Comparison of ENCODE assay signal across 20 cellular contexts in genomic region chr7:98213296-98213873, GRCh38. TPM values are rescaled to one million over a fixed set of nuclear protein-coding genes. Genes with fewer than 3 reads are reported as not detected.
DNase-seq lines count a peak whose midpoint lies in the region; ATAC-seq and TF ChIP-seq lines count a peak whose summit lies in the region.
"Had no signal": no experiment of that assay in that cellular context is flagged by ENCODE, and none has a peak within 500 bp of the region (broad histone marks: within the 10 kb centered on the region; RNA-seq: fewer than 3 reads in every experiment).

No MANE protein-coding gene starts in this region.

- DNase-seq in GM12864 (ENCODE audit: low read depth) (no peak), right lobe of liver (peak; percentile 16 to 28 (median 22)), stomach (no peak), DMS153 treated with DMSO at 0.1 percent for 48 hours (lab: John Stamatoyannopoulos, UW; ENCODE audit: unreplicated experiment) (no peak), Kasumi-1 (lab: John Stamatoyannopoulos, UW) (no peak)
- DNase-seq: activated CD4-positive, alpha-beta T cell treated with anti-CD3 and anti-CD28 coated beads for 4 hours; activated CD8-positive, alpha-beta memory T cell treated with anti-CD3 and anti-CD28 coated beads, Interleukin-2, amount 10 ng/mL, durations not matched to agents 7 days and 5 days; activated naive CD8-positive, alpha-beta T cell treated with anti-CD3 and anti-CD28 coated beads, Interleukin-2, amount 50 U/mL, for 24 hours; HFFc6; MG63; NCI-H1436 treated with DMSO at 0.1 percent for 48 hours; NCI-H69; occipital lobe; stimulated activated CD4-positive, alpha-beta T cell treated with anti-CD3 and anti-CD28 coated beads, Interleukin-15, amount 100 ng/mL, for 24 hours had no signal

- no peak for TF ChIP-seq CTCF in GM12864 (IDR thresholded peaks at IDR 0.05; ENCODE audit: low read depth, low read length, missing control alignments)
- TF ChIP-seq CTCF in right lobe of liver (IDR thresholded peaks at IDR 0.05), result no peak
- TF ChIP-seq CTCF in stomach (IDR thresholded peaks at IDR 0.05), result no peak

- H3K4me3 ChIP-seq in GM12864 (ENCODE audit: low read depth, low read length), result peak overlapping the region; percentile 6
- no peak overlapping the region for H3K4me3 ChIP-seq in right lobe of liver
- peak overlapping the region; percentile 47 to 55 (median 50) for H3K4me3 ChIP-seq in stomach
- H3K4me3 ChIP-seq: coronary artery, heart left ventricle, MG63, right atrium auricular region had no signal

- H3K27ac ChIP-seq in right lobe of liver (no peak overlapping the region), stomach (peak overlapping the region; percentile 8 to 78 (median 55))
- H3K27ac ChIP-seq: coronary artery, heart left ventricle, right atrium auricular region had no signal

- no CpG with 5 or more reads among the region's 8 CpGs for WGBS in right lobe of liver (ENCODE audit: insufficient coverage, low coverage, low lambda C conversion rate, missing lambda C conversion rate)
- 38 to 66% (median 53%) methylated on average over 7 to 8 of the region's 8 CpGs for WGBS in stomach, 5 donors

- H3K27me3 ChIP-seq in right lobe of liver (no peaks in the 10 kb centered on the region), stomach (peaks cover 0 to 22% (median 7%) of the 10 kb centered on the region in 3 donors)
- H3K27me3 ChIP-seq: MG63, right atrium auricular region had no signal

- H3K4me1 ChIP-seq in right lobe of liver, result no peaks in the 10 kb centered on the region
- peaks cover 17 to 58% (median 42%) of the 10 kb centered on the region in 4 donors for H3K4me1 ChIP-seq in stomach

- H3K36me3 ChIP-seq in right lobe of liver (no peaks in the 10 kb centered on the region), stomach (peaks cover 12 to 30% (median 27%) of the 10 kb centered on the region in 4 donors)
- H3K36me3 ChIP-seq: MG63, right atrium auricular region had no signal

- no peaks in the 10 kb centered on the region for H3K9me3 ChIP-seq in right lobe of liver
- no peaks in the 10 kb centered on the region for H3K9me3 ChIP-seq in stomach
- H3K9me3 ChIP-seq: heart left ventricle, MG63, right atrium auricular region had no signal

- TF ChIP-seq POLR2A in right lobe of liver (IDR thresholded peaks at IDR 0.05), result no peak
- TF ChIP-seq POLR2A in stomach (IDR thresholded peaks at IDR 0.05), result no peak

- peak; percentile 5; the same call in 1 of the 3 replicates for ATAC-seq in SK-N-SH treated with all-trans-retinoic acid at 6 μM for 48 hours
- no peak for ATAC-seq in right lobe of liver
- ATAC-seq in GM21423 (IDR thresholded peaks at IDR 0.05; ENCODE audit: unreplicated experiment), result no peak
- ATAC-seq: activated CD8-positive, alpha-beta memory T cell treated with anti-CD3 and anti-CD28 coated beads, Interleukin-2, amount 10 ng/mL, durations not matched to agents 7 days and 5 days; activated naive CD8-positive, alpha-beta T cell treated with anti-CD3 and anti-CD28 coated beads, Interleukin-2, amount 50 U/mL, for 24 hours had no signal

- TF ChIP-seq EP300 in stomach (IDR thresholded peaks at IDR 0.05), result no peak

- intact Hi-C loops in right lobe of liver (cut with DNase I), result no loop called here
- intact Hi-C loops in stomach (cut with DNase I; ENCODE audit: low total_unique reads), result no loop called here

TF ChIP-seq in SK-N-SH treated with all-trans-retinoic acid at 6 μM for 48 hours, 23 proteins besides CTCF, POLR2A, EP300 and RAD21:
- TF ChIP-seq PATZ1 (CRISPR knock-in tag; IDR thresholded peaks at IDR 0.05; ENCODE audit: borderline replicate concordance) (no peak), BACH2 (CRISPR knock-in tag; IDR thresholded peaks at IDR 0.05; ENCODE audit: borderline replicate concordance) (no peak), CSDC2 (CRISPR knock-in tag; IDR thresholded peaks at IDR 0.05) (no peak), ZFP3 (CRISPR knock-in tag; IDR thresholded peaks at IDR 0.05) (no peak), TOX (CRISPR knock-in tag; IDR thresholded peaks at IDR 0.05; ENCODE audit: borderline replicate concordance) (no peak)

RNA-seq across cellular contexts. Expression of gene BHLHA15, which starts 2.1 kb away (rescaled TPM):
- total RNA-seq in right lobe of liver (10 to 100 TPM in 2 of 6 experiments, 1 to 10 TPM in 4; 2.3 to 25.9 (median 5.3) TPM), stomach (100 to 1,000 TPM in 1 of 5 donors, 10 to 100 TPM in 1, 1 to 10 TPM in 1, not detected in 2; 6.4 to 108 (median 20.1) TPM)
- 10 to 100 TPM in 1 of 3 donors, 1 to 10 TPM in 2; 1.3 to 14.5 (median 8.1) TPM for polyA plus RNA-seq in stomach
- total RNA-seq: Daoy had no signal

RNA-seq across cellular contexts. Expression of gene TECPR1, which starts 38.6 kb away (rescaled TPM):
- total RNA-seq in right lobe of liver (10 to 100 TPM in 5 of 6 experiments, 1 to 10 TPM in 1; 9.4 to 14.9 (median 12.4) TPM), stomach (10 to 100 TPM; 17.4 to 70.7 (median 35.6) TPM)
- 10 to 100 TPM in 2 of 3 donors, 1 to 10 TPM in 1; 8.8 to 25.1 (median 11.2) TPM for polyA plus RNA-seq in stomach

Comparison
In these comparisons a context has a peak if more than half of its experiments do, and no peak if none do; other contexts are left out.
1. DNase-seq: peak in right lobe of liver (3 of 3); none in GM12864 (single experiment), stomach (single experiment), DMS153 treated with DMSO at 0.1 percent for 48 hours (single experiment) and Kasumi-1 (0 of 2).
2. H3K4me3 ChIP-seq: peak in GM12864 (single experiment) and stomach (4 of 4); none in right lobe of liver (0 of 3).
3. H3K27ac ChIP-seq: peak in stomach (5 of 5); none in right lobe of liver (0 of 3).